8 cellular contexts compared by ENCODE assay signal in the genomic region with DNA sequence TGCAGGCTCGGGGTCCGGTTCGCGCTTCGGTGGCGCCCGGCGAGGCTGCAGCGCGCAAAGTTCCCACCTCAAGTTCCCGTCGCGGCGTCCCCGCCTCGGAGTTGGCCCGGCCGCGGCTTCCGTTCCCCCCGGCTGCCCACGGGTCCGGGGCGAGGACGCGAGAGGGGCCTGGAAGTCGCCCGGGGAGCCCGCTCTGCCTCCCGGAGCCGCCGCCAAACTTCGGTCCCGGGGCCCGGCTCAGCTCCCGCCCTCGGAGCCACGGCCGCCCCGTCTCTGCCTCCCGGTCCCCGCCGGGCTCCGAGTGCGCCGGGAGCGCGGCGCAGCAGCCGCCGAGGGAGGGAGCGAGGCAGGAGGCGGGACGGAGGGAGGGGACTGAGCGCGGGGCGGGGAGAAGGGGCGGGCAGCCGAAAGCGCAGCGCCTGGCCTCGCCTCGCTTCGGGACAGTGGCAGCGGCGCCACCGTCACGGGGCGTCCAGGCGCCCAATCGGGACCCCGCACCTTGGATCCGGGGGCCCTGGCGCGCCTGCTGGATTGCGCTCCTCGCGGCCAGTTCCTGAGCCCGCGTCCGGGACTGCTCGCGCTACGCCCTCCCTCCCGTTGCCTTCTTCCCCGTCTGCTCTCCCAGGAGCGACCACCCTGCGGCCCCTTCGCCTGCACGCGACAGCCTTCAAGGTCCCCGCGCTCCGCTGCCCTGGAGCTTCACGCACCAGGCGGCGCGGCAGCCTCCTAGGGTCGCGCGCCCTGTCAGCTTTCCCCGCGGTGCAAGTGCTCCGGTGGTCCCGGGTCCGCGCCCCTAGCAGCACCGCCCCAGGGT. TPM values are rescaled to one million over a fixed set of nuclear protein-coding genes. Genes with fewer than 3 reads are reported as not detected.
A peak's percentile ranks its signal among the peaks of the same experiment; 100 is the strongest.
DNase-seq lines count a peak whose midpoint lies in the region; ATAC-seq, FAIRE-seq and TF ChIP-seq lines count a peak whose summit lies in the region.

KCNG1 (minus strand) TSS at position 305 of the 814 bp plus-strand sequence. CDS start 12,769 bp downstream, outside the sequence.

- peak; percentile 91 for ATAC-seq in activated T-helper 17 cell treated with anti-CD3 and anti-CD28 coated beads, Interleukin-2, amount 50 U/mL, for 72 hours (replicated peaks)
- ATAC-seq in HG02610 (IDR thresholded peaks at IDR 0.05; ENCODE audit: unreplicated experiment), result no peak

- TF ChIP-seq CTCF in foreskin fibroblast (IDR thresholded peaks at IDR 0.05; ENCODE audit: low read depth, low read length), result no peak
- TF ChIP-seq CTCF in neural progenitor cell (IDR thresholded peaks at IDR 0.05), result peak; percentile 19
- TF ChIP-seq CTCF in tibial nerve (IDR thresholded peaks at IDR 0.05), result no peak

- DNase-seq in 8988T, result peak; percentile 61
- peak; percentile 53 for DNase-seq in GM19239 (ENCODE audit: insufficient read length, low spot score)
- DNase-seq in NCI-H460 (ENCODE audit: extremely low read depth, low read depth), result peak; percentile 83
- DNase-seq in foreskin fibroblast, result peak; percentile 73 to 93
- peak; percentile 93 for DNase-seq in neural progenitor cell (ENCODE audit: low spot score)
- DNase-seq in tibial nerve (ENCODE audit: low spot score in 2 of 2), result no peak

- H2AFZ ChIP-seq in neural progenitor cell (replicated peaks), result peak within 1 kb of the TSS; percentile 87

- H3K9me3 Mint-ChIP-seq in activated T-helper 17 cell treated with anti-CD3 and anti-CD28 coated beads, Interleukin-2, amount 50 U/mL, for 72 hours, result no peaks in the 10 kb centered on the region
- no peaks in the 10 kb centered on the region for H3K9me3 Mint-ChIP-seq in neural progenitor cell

- peaks cover 6% of the 10 kb centered on the region for H3K36me3 Mint-ChIP-seq in activated T-helper 17 cell treated with anti-CD3 and anti-CD28 coated beads, Interleukin-2, amount 50 U/mL, for 72 hours (ENCODE audit: low read depth)
- H3K36me3 Mint-ChIP-seq in neural progenitor cell, result peaks cover 2% of the 10 kb centered on the region

- TF ChIP-seq POLR2A in tibial nerve (IDR thresholded peaks at IDR 0.05), result peak in 1 of 2 donors; percentile 49

- WGBS in tibial nerve, 2 donors, result 0 to 1% methylated on average over 65 to 67 of the region's 108 CpGs

- peaks cover 23% of the 10 kb centered on the region for H3F3A ChIP-seq in neural progenitor cell (ENCODE audit: low read depth)

- H3K79me2 ChIP-seq in neural progenitor cell (ENCODE audit: low read depth), result no peaks in the 10 kb centered on the region

- H3K27ac ChIP-seq in neural progenitor cell (no peak within 1 kb of the TSS), tibial nerve (peak within 1 kb of the TSS in 1 of 4 donors; percentile 6)

- H3K4me1 Mint-ChIP-seq in activated T-helper 17 cell treated with anti-CD3 and anti-CD28 coated beads, Interleukin-2, amount 50 U/mL, for 72 hours, result no peaks in the 10 kb centered on the region
- peaks cover 51% of the 10 kb centered on the region for H3K4me1 Mint-ChIP-seq in neural progenitor cell

- no peaks in the 10 kb centered on the region for H4K20me1 ChIP-seq in neural progenitor cell (ENCODE audit: low read depth)

- H3K27me3 ChIP-seq in neural progenitor cell, result peaks cover 75% of the 10 kb centered on the region
- H3K27me3 ChIP-seq in tibial nerve, result peaks cover 0 to 51% of the 10 kb centered on the region in 2 donors

- no peaks in the 10 kb centered on the region for H3K36me3 ChIP-seq in neural progenitor cell
- H3K36me3 ChIP-seq in tibial nerve, result no peaks in the 10 kb centered on the region

- H3K4me3 ChIP-seq in foreskin fibroblast (ENCODE audit: low read depth in 1 of 2, low read length in 2 of 2) (peak within 1 kb of the TSS; percentile 55 to 58), neural progenitor cell (peak within 1 kb of the TSS; percentile 54), tibial nerve (peak within 1 kb of the TSS; percentile 21 to 56 (median 40))

- no peak within 1 kb of the TSS for H3K27ac Mint-ChIP-seq in activated T-helper 17 cell treated with anti-CD3 and anti-CD28 coated beads, Interleukin-2, amount 50 U/mL, for 72 hours
- no peak within 1 kb of the TSS for H3K27ac Mint-ChIP-seq in neural progenitor cell

- H3K4me1 ChIP-seq in neural progenitor cell (peaks cover 38% of the 10 kb centered on the region), tibial nerve (peaks cover 0 to 16% (median 8%) of the 10 kb centered on the region in 4 donors)

- peak within 1 kb of the TSS; percentile 84 for H3K4me2 ChIP-seq in neural progenitor cell

- peak in 1 of 2 donors; percentile 16 for TF ChIP-seq EP300 in tibial nerve (IDR thresholded peaks at IDR 0.05)

- FAIRE-seq in GM19239 (lab: Jason Lieb, UNC), result peak; percentile 35

- peaks cover 50% of the 10 kb centered on the region for H3K27me3 Mint-ChIP-seq in activated T-helper 17 cell treated with anti-CD3 and anti-CD28 coated beads, Interleukin-2, amount 50 U/mL, for 72 hours
- H3K27me3 Mint-ChIP-seq in neural progenitor cell (ENCODE audit: insufficient read depth, low read depth), result peaks cover 38% of the 10 kb centered on the region

- peak within 1 kb of the TSS; percentile 64 for H3K4me3 Mint-ChIP-seq in activated T-helper 17 cell treated with anti-CD3 and anti-CD28 coated beads, Interleukin-2, amount 50 U/mL, for 72 hours
- peak within 1 kb of the TSS; percentile 85 for H3K4me3 Mint-ChIP-seq in neural progenitor cell

- no peaks in the 10 kb centered on the region for H3K9me3 ChIP-seq in neural progenitor cell (ENCODE audit: low read depth)
- no peaks in the 10 kb centered on the region for H3K9me3 ChIP-seq in tibial nerve

- H3K9ac ChIP-seq in neural progenitor cell, result no peak within 1 kb of the TSS

RNA-seq across cellular contexts. Expression of gene KCNG1, which starts in this region (rescaled TPM):
- 77.5 and 84.3 TPM in 2 replicates for total RNA-seq in NCI-H460 (2014; rRNA removed; shearing (Covaris generic))
- 112 and 122 TPM in 2 replicates for polyA plus RNA-seq in NCI-H460 (2014; cell fraction: nucleus; rRNA removed)
- under 1 TPM; 0.28 to 0.42 TPM for total RNA-seq in activated T-helper 17 cell treated with anti-CD3 and anti-CD28 coated beads, Interleukin-2, amount 50 U/mL, for 72 hours
- total RNA-seq in neural progenitor cell (ENCODE audit: low replicate concordance) (2.2 and 11.4 TPM in 2 replicates), tibial nerve (1 to 10 TPM in 2 of 4 donors, under 1 TPM in 2; 0.39 to 7.0 (median 0.91) TPM)

Comparison
In these comparisons a context has a peak if more than half of its experiments do, and no peak if none do; other contexts are left out.
1. Peak in ATAC-seq in activated T-helper 17 cell treated with anti-CD3 and anti-CD28 coated beads, Interleukin-2, amount 50 U/mL, for 72 hours; RNA of the gene not detected or under 1 TPM.
2. DNase-seq: peak in 8988T (single experiment), GM19239 (single experiment), NCI-H460 (single experiment), foreskin fibroblast (2 of 2) and neural progenitor cell (single experiment); none in tibial nerve (0 of 2).
3. Peak in every context shown above with its lines, with median percentiles within 50 percentile points of each other: H3K4me3 ChIP-seq.